In genomic region chr9:107422189-107422802, GRCh38 we compare ENCODE assay signal across 8 cellular contexts.
DNase-seq lines count a peak whose midpoint lies in the region; ATAC-seq and TF ChIP-seq lines count a peak whose summit lies in the region.
"Had no signal": no experiment of that assay in that cellular context is flagged by ENCODE, and none has a peak within 500 bp of the region (broad histone marks: within the 10 kb centered on the region; RNA-seq: fewer than 3 reads in every experiment).

No MANE protein-coding gene starts in this region.

- peak overlapping the region in 1 of 2 donors; percentile 47 for H3K27ac ChIP-seq in prostate gland

- H3K4me1 ChIP-seq in prostate gland (replicated peaks) = no peaks in the 10 kb centered on the region

- no peaks in the 10 kb centered on the region for H3K9me3 ChIP-seq in prostate gland

- ATAC-seq in HG03066 (IDR thresholded peaks at IDR 0.05; ENCODE audit: low read depth, unreplicated experiment) (peak; percentile 52), Right ventricle myocardium superior (ENCODE audit: poor library complexity) (peak; percentile 78), GM19452 (IDR thresholded peaks at IDR 0.05; ENCODE audit: unreplicated experiment) (no peak)
- peak; percentile 52 for ATAC-seq in activated T-helper 17 cell treated with anti-CD3 and anti-CD28 coated beads, Interleukin-2, amount 50 U/mL, for 72 hours (replicated peaks)

- no peak for TF ChIP-seq POLR2A in prostate gland (IDR thresholded peaks at IDR 0.05)

- no peaks in the 10 kb centered on the region for H3K36me3 Mint-ChIP-seq in activated T-helper 17 cell treated with anti-CD3 and anti-CD28 coated beads, Interleukin-2, amount 50 U/mL, for 72 hours (ENCODE audit: low read depth)

- intact Hi-C loops in Right ventricle myocardium superior (cut with DNase I) = no loop called here
- intact Hi-C loops in prostate gland (cut with DNase I) = loop anchor here (10.0 kb wide), 1 partner anchor 187 kb away; no protein-coding TSS in a partner anchor

- H3K36me3 ChIP-seq in prostate gland = no peaks in the 10 kb centered on the region

- peak; percentile 67 for TF ChIP-seq CTCF in GM12873 (IDR thresholded peaks at IDR 0.05; ENCODE audit: insufficient read depth, low read depth, low read length, missing control alignments)
- peak in 3 of 4 experiments; percentile 71 to 86 (median 81) for TF ChIP-seq CTCF in prostate gland (IDR thresholded peaks at IDR 0.05)

- no peak overlapping the region for H3K4me3 Mint-ChIP-seq in activated T-helper 17 cell treated with anti-CD3 and anti-CD28 coated beads, Interleukin-2, amount 50 U/mL, for 72 hours
- H3K4me3 Mint-ChIP-seq: stimulated activated naive CD8-positive, alpha-beta T cell treated with anti-CD3 and anti-CD28 coated beads, Interleukin-15, Interleukin-2, amounts not matched to agents 100 ng/mL and 50 ng/mL, for 24 hours had no signal

- peaks cover 18% of the 10 kb centered on the region for H3K27me3 Mint-ChIP-seq in activated T-helper 17 cell treated with anti-CD3 and anti-CD28 coated beads, Interleukin-2, amount 50 U/mL, for 72 hours

- 19% methylated on average over 7 of the region's 7 CpGs for WGBS in prostate gland

- DNase-seq in NCI-H226 (peak; percentile 62), Right ventricle myocardium superior (peak; percentile 79), prostate gland (ENCODE audit: low spot score) (peak; percentile 74)

- no peak overlapping the region for H3K27ac Mint-ChIP-seq in activated T-helper 17 cell treated with anti-CD3 and anti-CD28 coated beads, Interleukin-2, amount 50 U/mL, for 72 hours
- H3K27ac Mint-ChIP-seq: stimulated activated naive CD8-positive, alpha-beta T cell treated with anti-CD3 and anti-CD28 coated beads, Interleukin-15, Interleukin-2, amounts not matched to agents 100 ng/mL and 50 ng/mL, for 24 hours had no signal

- no peaks in the 10 kb centered on the region for H3K9me3 Mint-ChIP-seq in activated T-helper 17 cell treated with anti-CD3 and anti-CD28 coated beads, Interleukin-2, amount 50 U/mL, for 72 hours
- H3K9me3 Mint-ChIP-seq: stimulated activated naive CD8-positive, alpha-beta T cell treated with anti-CD3 and anti-CD28 coated beads, Interleukin-15, Interleukin-2, amounts not matched to agents 100 ng/mL and 50 ng/mL, for 24 hours had no signal

- no peaks in the 10 kb centered on the region for H3K27me3 ChIP-seq in prostate gland (replicated peaks; ENCODE audit: insufficient read depth)

- no peak overlapping the region for H3K4me3 ChIP-seq in prostate gland

- H3K4me1 Mint-ChIP-seq in activated T-helper 17 cell treated with anti-CD3 and anti-CD28 coated beads, Interleukin-2, amount 50 U/mL, for 72 hours = no peaks in the 10 kb centered on the region
